ENCODE assay signal across 17 cellular contexts in the genomic region with DNA sequence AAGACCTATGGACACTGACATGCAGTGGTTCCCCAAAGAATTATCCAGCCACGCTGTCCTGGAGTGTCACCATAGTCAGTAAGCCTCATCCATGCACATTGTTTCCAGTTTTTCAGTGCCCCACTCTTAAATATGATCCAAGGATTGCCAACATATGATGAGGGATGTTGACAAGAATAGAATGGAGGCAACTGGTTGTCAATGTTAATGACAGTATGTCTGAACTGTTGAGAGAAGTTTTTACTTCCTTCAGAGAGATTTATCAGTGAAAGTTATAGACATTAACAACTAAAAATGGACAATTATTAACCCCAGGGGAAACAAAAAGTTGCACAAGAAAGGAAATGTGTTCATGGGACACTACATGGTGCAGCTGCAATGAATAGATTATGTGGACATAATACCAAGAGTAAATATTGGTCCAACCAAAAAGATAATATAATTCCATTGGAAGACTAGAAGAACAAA.
DNase-seq lines count a peak whose midpoint lies in the region; ATAC-seq, FAIRE-seq and TF ChIP-seq lines count a peak whose summit lies in the region.
"Had no signal": no experiment of that assay in that cellular context is flagged by ENCODE, and none has a peak within 500 bp of the region (broad histone marks: within the 10 kb centered on the region; RNA-seq: fewer than 3 reads in every experiment).

No MANE protein-coding gene starts in this region.

- peaks cover 15 to 39% (median 29%) of the 10 kb centered on the region in 7 donors for H3K9me3 Mint-ChIP-seq in CD14-positive monocyte

- H3K4me2 ChIP-seq in A549 (peak overlapping the region; percentile 54), osteoblast (ENCODE audit: insufficient read depth, low read length) (no peak overlapping the region)
- H3K4me2 ChIP-seq: BLaER1 treated with 17β-estradiol and CSF1 and Interleukin-3, amounts not matched to agents 10 nM and 100 nM had no signal

- H3K27me3 Mint-ChIP-seq in CD14-positive monocyte (ENCODE audit: low read depth in 3 of 3), result peaks cover 0 to 1% (median 0%) of the 10 kb centered on the region in 3 donors
- H3K27me3 Mint-ChIP-seq: CD4-positive, alpha-beta memory T cell had no signal

- H3K4me3 ChIP-seq in A549 (no peak overlapping the region), liver (ENCODE audit: low read depth in 1 of 3, low read length in 3 of 3) (no peak overlapping the region), tibial artery (no peak overlapping the region), osteoblast (ENCODE audit: insufficient read depth, low read length) (no peak overlapping the region)
- H3K4me3 ChIP-seq: BLaER1 treated with 17β-estradiol and CSF1 and Interleukin-3, amounts not matched to agents 10 nM and 100 nM; HAP-1 had no signal

- H3K4me1 Mint-ChIP-seq in CD14-positive monocyte, result no peaks in the 10 kb centered on the region
- H3K4me1 Mint-ChIP-seq: CD4-positive, alpha-beta memory T cell had no signal

- no peaks in the 10 kb centered on the region for H3K36me3 ChIP-seq in liver (ENCODE audit: control insufficient read depth in 4 of 4, insufficient read depth in 3 of 4, low read depth in 1 of 4, low read length in 3 of 4)
- no peaks in the 10 kb centered on the region for H3K36me3 ChIP-seq in tibial artery
- no peaks in the 10 kb centered on the region for H3K36me3 ChIP-seq in osteoblast (ENCODE audit: insufficient read depth, low read length)
- H3K36me3 ChIP-seq: BLaER1 treated with 17β-estradiol and CSF1 and Interleukin-3, amounts not matched to agents 10 nM and 100 nM; HAP-1 had no signal

- H3K27me3 ChIP-seq in liver (ENCODE audit: control insufficient read depth in 4 of 4, insufficient read depth in 4 of 4, low read length in 3 of 4) (peaks cover 0 to 6% (median 0%) of the 10 kb centered on the region in 4 donors), tibial artery (peaks cover 0 to 2% of the 10 kb centered on the region in 2 donors), osteoblast (ENCODE audit: insufficient read depth, low read length) (no peaks in the 10 kb centered on the region)
- H3K27me3 ChIP-seq: BLaER1 treated with 17β-estradiol and CSF1 and Interleukin-3, amounts not matched to agents 10 nM and 100 nM had no signal

- no peak for TF ChIP-seq POLR2A in A549 (IDR thresholded peaks at IDR 0.05; ENCODE audit: low read length)

- TF ChIP-seq EP300 in A549 (IDR thresholded peaks at IDR 0.05), result peak in 1 of 2 experiments; percentile 26; a peak in 1 of 5 replicates

- H3K36me3 Mint-ChIP-seq in CD14-positive monocyte, result no peaks in the 10 kb centered on the region

- no peak overlapping the region for H3K27ac Mint-ChIP-seq in CD14-positive monocyte
- H3K27ac Mint-ChIP-seq: CD4-positive, alpha-beta memory T cell had no signal

- ATAC-seq in A549, result peak; percentile 30 to 70; a peak in 3 of 6 replicates

- H3K79me2 ChIP-seq in osteoblast (ENCODE audit: insufficient read depth, low read length), result no peaks in the 10 kb centered on the region

- peaks cover 17% of the 10 kb centered on the region for H3K4me1 ChIP-seq in A549
- H3K4me1 ChIP-seq in liver (ENCODE audit: control insufficient read depth in 4 of 4, insufficient read depth in 4 of 4, low read length in 3 of 4), result peaks cover 4 to 15% (median 6%) of the 10 kb centered on the region in 4 donors
- no peaks in the 10 kb centered on the region for H3K4me1 ChIP-seq in tibial artery
- peaks cover 8% of the 10 kb centered on the region for H3K4me1 ChIP-seq in osteoblast (ENCODE audit: insufficient read depth, low read length)
- H3K4me1 ChIP-seq: BLaER1 treated with 17β-estradiol and CSF1 and Interleukin-3, amounts not matched to agents 10 nM and 100 nM; HAP-1 had no signal

- POLR2A ChIA-PET in A549 (lab: Yijun Ruan, JAX), result no interaction called here

- TF ChIP-seq RAD21 in A549 (conservative IDR thresholded peaks at IDR 0.05 in 1 of 2, IDR thresholded peaks at IDR 0.05 in 1 of 2) (0 out of 5 replicates have a peak, but pooled peaks of 1 of the 2 experiments have one; percentile 14), liver (IDR thresholded peaks at IDR 0.05) (no peak)

- no peak for FAIRE-seq in A549 (lab: Jason Lieb, UNC)
- FAIRE-seq: H1, HTR-8/SVneo had no signal

- DNase-seq in A549 (ENCODE audit: low read depth in 1 of 2, low spot score in 1 of 2) (peak in 1 of 2 experiments; percentile 72), HuH-7 (ENCODE audit: low spot score) (peak; percentile 74), GF-D8 (lab: John Stamatoyannopoulos, UW) (no peak), tibial artery (no peak), CD14-positive monocyte (ENCODE audit: low spot score) (no peak), osteoblast (ENCODE audit: insufficient read length, low spot score, missing footprints) (no peak)
- DNase-seq: 8988T; ACHN; CD4-positive, alpha-beta memory T cell; DND-41; IMR-90 had no signal

- no peak overlapping the region for H2AFZ ChIP-seq in osteoblast (ENCODE audit: low read length)

- 5% methylated on average over 1 of the region's 1 CpG for WGBS in A549 (ENCODE audit: missing lambda C conversion rate)
- WGBS in liver, result 28% methylated on average over 1 of the region's 1 CpG

- no peak overlapping the region for H3K4me3 Mint-ChIP-seq in CD14-positive monocyte
- H3K4me3 Mint-ChIP-seq: CD4-positive, alpha-beta memory T cell had no signal

- H3K9me3 ChIP-seq in A549 (peaks cover 16% of the 10 kb centered on the region; the same call in 2 of the 3 replicates), liver (ENCODE audit: control insufficient read depth in 4 of 4, low read length in 3 of 4) (peaks cover 0 to 27% (median 4%) of the 10 kb centered on the region in 4 donors), tibial artery (peaks cover 0 to 19% (median 5%) of the 10 kb centered on the region in 3 donors), osteoblast (ENCODE audit: low read depth, low read length) (no peaks in the 10 kb centered on the region)
- H3K9me3 ChIP-seq: HAP-1 had no signal

- H4K20me1 ChIP-seq in osteoblast (ENCODE audit: insufficient read depth, low read length), result no peaks in the 10 kb centered on the region
- H4K20me1 ChIP-seq: BLaER1 treated with 17β-estradiol and CSF1 and Interleukin-3, amounts not matched to agents 10 nM and 100 nM had no signal

- intact Hi-C loops in tibial artery (cut with DNase I; ENCODE audit: low total_unique reads), result no loop called here
- intact Hi-C loops in CD14-positive monocyte (cut with micrococcal nuclease), result no loop called here

- CTCF ChIA-PET in A549 (lab: Yijun Ruan, JAX), result no interaction called here

- H3K27ac ChIP-seq in A549 (no peak overlapping the region), VCaP (peak overlapping the region; percentile 43), liver (ENCODE audit: low read depth in 1 of 2, low read length in 2 of 2) (peak overlapping the region in 1 of 2 donors; percentile 17), tibial artery (no peak overlapping the region), osteoblast (ENCODE audit: low read depth, low read length) (no peak overlapping the region)
- H3K27ac ChIP-seq: BLaER1 treated with 17β-estradiol and CSF1 and Interleukin-3, amounts not matched to agents 10 nM and 100 nM had no signal

- TF ChIP-seq CTCF in A549 (IDR thresholded peaks at IDR 0.05) (no peak), VCaP (conservative IDR thresholded peaks at IDR 0.05) (no peak), liver (IDR thresholded peaks at IDR 0.05; ENCODE audit: low read depth, low read length, missing input control) (no peak), tibial artery (IDR thresholded peaks at IDR 0.05) (no peak), CD14-positive monocyte (IDR thresholded peaks at IDR 0.05) (no peak), osteoblast (IDR thresholded peaks at IDR 0.05; ENCODE audit: extremely low read depth, low read depth, low read length) (no peak)

- no peak overlapping the region for H3K9ac ChIP-seq in liver (ENCODE audit: low read depth in 1 of 2, low read length in 2 of 2)
- H3K9ac ChIP-seq: BLaER1 treated with 17β-estradiol and CSF1 and Interleukin-3, amounts not matched to agents 10 nM and 100 nM had no signal

TF ChIP-seq in A549, 52 proteins besides CTCF, POLR2A, EP300 and RAD21 (continues in another document):
- TF ChIP-seq CHD2 (IDR thresholded peaks at IDR 0.05; ENCODE audit: low read length, partially characterized antibody) (peak; percentile 16), CEBPB (IDR thresholded peaks at IDR 0.05) (peak; percentile 85 to 93), CBX2 (IDR thresholded peaks at IDR 0.05; ENCODE audit: borderline replicate concordance, low read depth) (no peak), CBX8 (IDR thresholded peaks at IDR 0.05) (no peak), JUNB (IDR thresholded peaks at IDR 0.05) (peak; percentile 41; the same call in 1 of the 2 replicates), EHF (CRISPR knock-in tag; IDR thresholded peaks at IDR 0.05) (no peak)
- TF ChIP-seq, protein P1, sequence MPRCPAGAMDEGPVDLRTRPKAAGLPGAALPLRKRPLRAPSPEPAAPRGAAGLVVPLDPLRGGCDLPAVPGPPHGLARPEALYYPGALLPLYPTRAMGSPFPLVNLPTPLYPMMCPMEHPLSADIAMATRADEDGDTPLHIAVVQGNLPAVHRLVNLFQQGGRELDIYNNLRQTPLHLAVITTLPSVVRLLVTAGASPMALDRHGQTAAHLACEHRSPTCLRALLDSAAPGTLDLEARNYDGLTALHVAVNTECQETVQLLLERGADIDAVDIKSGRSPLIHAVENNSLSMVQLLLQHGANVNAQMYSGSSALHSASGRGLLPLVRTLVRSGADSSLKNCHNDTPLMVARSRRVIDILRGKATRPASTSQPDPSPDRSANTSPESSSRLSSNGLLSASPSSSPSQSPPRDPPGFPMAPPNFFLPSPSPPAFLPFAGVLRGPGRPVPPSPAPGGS (IDR thresholded peaks at IDR 0.05), result peak; percentile 67; the same call in 1 of the 3 replicates

TF ChIP-seq in liver, 16 proteins besides CTCF, POLR2A, EP300 and RAD21 (continues in another document):
- TF ChIP-seq JUND (IDR thresholded peaks at IDR 0.05) (peak in 1 of 2 donors; percentile 48), RXRA (IDR thresholded peaks at IDR 0.05) (peak; percentile 41 to 77), YY1 (IDR thresholded peaks at IDR 0.05) (peak; percentile 81), NR2F2 (IDR thresholded peaks at IDR 0.05) (no peak), GABPA (IDR thresholded peaks at IDR 0.05 in 1 of 2, conservative IDR thresholded peaks at IDR 0.05 in 1 of 2) (peak in 1 of 2 donors; percentile 77), HNF4A (conservative IDR thresholded peaks at IDR 0.05) (peak; percentile 48 to 69), TAF1 (conservative IDR thresholded peaks at IDR 0.05) (no peak), FOXA2 (IDR thresholded peaks at IDR 0.05) (peak; percentile 91), FOXA1 (IDR thresholded peaks at IDR 0.05) (peak; percentile 91)
- TF ChIP-seq, protein P2, sequence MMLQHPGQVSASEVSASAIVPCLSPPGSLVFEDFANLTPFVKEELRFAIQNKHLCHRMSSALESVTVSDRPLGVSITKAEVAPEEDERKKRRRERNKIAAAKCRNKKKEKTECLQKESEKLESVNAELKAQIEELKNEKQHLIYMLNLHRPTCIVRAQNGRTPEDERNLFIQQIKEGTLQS (IDR thresholded peaks at IDR 0.05), result no peak
